ENCODE assay signal across 9 cellular contexts in genomic region chr16:89765292-89765810, GRCh38. TPM values are rescaled to one million over a fixed set of nuclear protein-coding genes. Genes with fewer than 3 reads are reported as not detected.
DNase-seq lines count a peak whose midpoint lies in the region; ATAC-seq, FAIRE-seq and TF ChIP-seq lines count a peak whose summit lies in the region.
"Had no signal": no experiment of that assay in that cellular context is flagged by ENCODE, and none has a peak within 500 bp of the region (broad histone marks: within the 10 kb centered on the region; RNA-seq: fewer than 3 reads in every experiment).

No MANE protein-coding gene starts in this region.

- no peak for TF ChIP-seq POLR2A in GM12891 (IDR thresholded peaks at IDR 0.05; ENCODE audit: low read depth, low read length)

- peaks cover 40% of the 10 kb centered on the region for H3K4me1 Mint-ChIP-seq in activated CD4-positive, alpha-beta memory T cell treated with anti-CD3 and anti-CD28 coated beads for 36 hours (ENCODE audit: low read depth)
- H3K4me1 Mint-ChIP-seq in naive thymus-derived CD8-positive, alpha-beta T cell, result peaks cover 8 to 44% (median 31%) of the 10 kb centered on the region in 4 donors

- peak overlapping the region; percentile 61 for H3K27ac Mint-ChIP-seq in activated CD4-positive, alpha-beta memory T cell treated with anti-CD3 and anti-CD28 coated beads for 36 hours
- peak overlapping the region in 7 of 10 donors; percentile 28 to 94 (median 87) for H3K27ac Mint-ChIP-seq in naive thymus-derived CD8-positive, alpha-beta T cell

- H3K27me3 Mint-ChIP-seq in activated CD4-positive, alpha-beta memory T cell treated with anti-CD3 and anti-CD28 coated beads for 36 hours, result no peaks in the 10 kb centered on the region
- H3K27me3 Mint-ChIP-seq in naive thymus-derived CD8-positive, alpha-beta T cell, result no peaks in the 10 kb centered on the region

- no peak for FAIRE-seq in GM12891 (lab: Jason Lieb, UNC)

- DNase-seq in activated CD4-positive, alpha-beta memory T cell treated with anti-CD3 and anti-CD28 coated beads for 36 hours, result no peak
- no peak for DNase-seq in naive thymus-derived CD8-positive, alpha-beta T cell
- no peak for DNase-seq in GOT3 (lab: John Stamatoyannopoulos, UW)
- DNase-seq in SHP77 treated with DMSO at 0.1 percent for 48 hours (lab: John Stamatoyannopoulos, UW), result no peak
- no peak for DNase-seq in stimulated activated CD4-positive, alpha-beta T cell treated with anti-CD3 and anti-CD28 coated beads, Interleukin-1b, Interleukin-23, amount 100 ng/mL, for 48 hours
- no peak for DNase-seq in GM12891 (ENCODE audit: insufficient read length, low spot score)
- DNase-seq: left ventricle myocardium inferior had no signal

- POLR2A ChIA-PET in activated CD4-positive, alpha-beta memory T cell treated with anti-CD3 and anti-CD28 coated beads for 36 hours (lab: Charles Lee), result no interaction called here
- POLR2A ChIA-PET in naive thymus-derived CD8-positive, alpha-beta T cell (lab: Charles Lee), result interaction anchor here (1.2 kb wide), 2 partner anchors 42 to 59 kb away, joined by 3 to 6 read pairs; no protein-coding TSS in a partner anchor

- CTCF ChIA-PET in activated CD4-positive, alpha-beta memory T cell treated with anti-CD3 and anti-CD28 coated beads for 36 hours (lab: Charles Lee), result interaction anchor here (1.6 kb wide), 1 partner anchor 96 kb away, joined by 3 read pairs; no protein-coding TSS in a partner anchor

- no peaks in the 10 kb centered on the region for H3K9me3 Mint-ChIP-seq in activated CD4-positive, alpha-beta memory T cell treated with anti-CD3 and anti-CD28 coated beads for 36 hours
- no peaks in the 10 kb centered on the region for H3K9me3 Mint-ChIP-seq in naive thymus-derived CD8-positive, alpha-beta T cell

- H3K36me3 Mint-ChIP-seq in activated CD4-positive, alpha-beta memory T cell treated with anti-CD3 and anti-CD28 coated beads for 36 hours, result peaks cover 61% of the 10 kb centered on the region
- no peaks in the 10 kb centered on the region for H3K36me3 Mint-ChIP-seq in naive thymus-derived CD8-positive, alpha-beta T cell

- H3K4me3 Mint-ChIP-seq in activated CD4-positive, alpha-beta memory T cell treated with anti-CD3 and anti-CD28 coated beads for 36 hours, result peak overlapping the region; percentile 48
- H3K4me3 Mint-ChIP-seq in naive thymus-derived CD8-positive, alpha-beta T cell, result peak overlapping the region in 6 of 10 donors; percentile 59 to 85 (median 72)

- intact Hi-C loops in activated CD4-positive, alpha-beta memory T cell treated with anti-CD3 and anti-CD28 coated beads for 36 hours (cut with micrococcal nuclease), result no loop called here

- peak; percentile 6 for ATAC-seq in GM18858 (IDR thresholded peaks at IDR 0.05; ENCODE audit: unreplicated experiment)
- peak; percentile 8 for ATAC-seq in HG02642 (IDR thresholded peaks at IDR 0.05; ENCODE audit: poor library complexity, unreplicated experiment)
- ATAC-seq in naive thymus-derived CD8-positive, alpha-beta T cell, result no peak

TF ChIP-seq in GM12891, 5 proteins besides CTCF, POLR2A, EP300 and RAD21:
- TF ChIP-seq PAX5 (IDR thresholded peaks at IDR 0.05; ENCODE audit: insufficient read depth, low read length, severe bottlenecking), result no peak
- TF ChIP-seq POU2F2 (IDR thresholded peaks at IDR 0.05; ENCODE audit: low read depth, low read length), result no peak
- no peak for TF ChIP-seq SPI1 (IDR thresholded peaks at IDR 0.05; ENCODE audit: low read depth, low read length)
- TF ChIP-seq POLR2AphosphoS5 (IDR thresholded peaks at IDR 0.05; ENCODE audit: low read depth, low read length), result no peak
- no peak for TF ChIP-seq TAF1 (IDR thresholded peaks at IDR 0.05; ENCODE audit: low read depth, low read length)

RNA-seq across cellular contexts. Expression of gene ZNF276, which starts 44.0 kb away (rescaled TPM):
- total RNA-seq in activated CD4-positive, alpha-beta memory T cell treated with anti-CD3 and anti-CD28 coated beads for 36 hours, result 10 to 100 TPM; 22.1 to 25.6 TPM
- 100 to 1,000 TPM; 168 to 171 TPM for total RNA-seq in naive thymus-derived CD8-positive, alpha-beta T cell
- polyA plus RNA-seq in naive thymus-derived CD8-positive, alpha-beta T cell, result 10 to 100 TPM; 15.0 to 56.0 (median 19.6) TPM
- 15.1 TPM for polyA plus RNA-seq in GM12891 (2012; ENCODE audit: low read depth, missing spikeins)

RNA-seq across cellular contexts. Expression of gene VPS9D1, which starts 44.7 kb away (rescaled TPM):
- total RNA-seq in activated CD4-positive, alpha-beta memory T cell treated with anti-CD3 and anti-CD28 coated beads for 36 hours, result 1 to 10 TPM; 2.9 to 3.2 TPM
- total RNA-seq in naive thymus-derived CD8-positive, alpha-beta T cell, result 10 to 100 TPM; 16.5 to 17.0 TPM
- polyA plus RNA-seq in naive thymus-derived CD8-positive, alpha-beta T cell, result 1 to 10 TPM in 1 of 3 donors, under 1 TPM in 2; 0.53 to 1.3 (median 0.91) TPM
- polyA plus RNA-seq in GM12891 (2012; ENCODE audit: low read depth, missing spikeins), result 2.4 TPM

RNA-seq across cellular contexts. Expression of gene FANCA, which starts 51.1 kb away (rescaled TPM):
- 100 to 1,000 TPM in 1 of 2 experiments, 10 to 100 TPM in 1; 99.4 to 103 TPM for total RNA-seq in activated CD4-positive, alpha-beta memory T cell treated with anti-CD3 and anti-CD28 coated beads for 36 hours
- total RNA-seq in naive thymus-derived CD8-positive, alpha-beta T cell, result 1 to 10 TPM; 3.7 to 6.1 TPM
- polyA plus RNA-seq in naive thymus-derived CD8-positive, alpha-beta T cell, result 1 to 10 TPM in 2 of 3 donors, under 1 TPM in 1; 0.98 to 7.4 (median 1.5) TPM
- 25.2 TPM for polyA plus RNA-seq in GM12891 (2012; ENCODE audit: low read depth, missing spikeins)

Comparison
In these comparisons a context has a peak if more than half of its experiments do, and no peak if none do; other contexts are left out.
1. ATAC-seq: peak in GM18858 (single experiment) and HG02642 (single experiment); none in naive thymus-derived CD8-positive, alpha-beta T cell (0 of 2).
2. RNA of gene ZNF276, which starts 44.0 kb away (total RNA-seq): 168 to 171 TPM in naive thymus-derived CD8-positive, alpha-beta T cell; 22.1 to 25.6 TPM in activated CD4-positive, alpha-beta memory T cell treated with anti-CD3 and anti-CD28 coated beads for 36 hours; every median in the first group is over 4 times any median in the second.
3. RNA of gene VPS9D1, which starts 44.7 kb away (total RNA-seq): 16.5 to 17.0 TPM in naive thymus-derived CD8-positive, alpha-beta T cell; 2.9 to 3.2 TPM in activated CD4-positive, alpha-beta memory T cell treated with anti-CD3 and anti-CD28 coated beads for 36 hours; every median in the first group is over 4 times any median in the second.
4. RNA of gene FANCA, which starts 51.1 kb away (total RNA-seq): 99.4 to 103 TPM in activated CD4-positive, alpha-beta memory T cell treated with anti-CD3 and anti-CD28 coated beads for 36 hours; 3.7 to 6.1 TPM in naive thymus-derived CD8-positive, alpha-beta T cell; every median in the first group is over 10 times any median in the second.